ENCODE assay signal across 21 cellular contexts in the genomic region with DNA sequence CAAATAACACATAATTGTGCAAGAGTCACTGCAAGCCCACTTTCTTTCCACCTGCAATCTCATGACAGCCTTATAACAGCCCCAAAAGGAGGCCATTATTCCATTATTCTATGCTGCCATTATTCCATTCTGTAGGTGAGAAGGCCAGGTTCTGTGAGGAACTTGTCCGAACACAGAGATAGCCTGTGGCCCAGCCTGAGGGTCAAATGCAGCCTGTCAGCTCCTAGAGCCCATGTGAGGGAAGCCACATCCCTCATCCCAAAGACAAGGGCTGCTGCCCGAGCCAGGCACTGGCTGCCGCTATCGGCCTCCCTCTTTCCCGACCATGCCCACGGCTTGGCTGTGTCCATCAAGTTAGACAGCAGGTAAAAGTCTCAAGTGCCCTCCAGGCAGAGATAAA. TPM values are rescaled to one million over a fixed set of nuclear protein-coding genes. Genes with fewer than 3 reads are reported as not detected.
DNase-seq lines count a peak whose midpoint lies in the region; ATAC-seq, FAIRE-seq and TF ChIP-seq lines count a peak whose summit lies in the region.
"Had no signal": no experiment of that assay in that cellular context is flagged by ENCODE, and none has a peak within 500 bp of the region (broad histone marks: within the 10 kb centered on the region; RNA-seq: fewer than 3 reads in every experiment).

No MANE protein-coding gene starts in this region.

- H3K27ac Mint-ChIP-seq in astrocyte (ENCODE audit: unreplicated experiment) = peak overlapping the region; percentile 55
- H3K27ac Mint-ChIP-seq: CD14-positive monocyte; CD4-positive, alpha-beta memory T cell; HFFc6 had no signal

- H3K4me1 ChIP-seq in astrocyte (ENCODE audit: insufficient read depth, low read length) = no peaks in the 10 kb centered on the region
- H3K4me1 ChIP-seq in neuronal stem cell (ENCODE audit: control insufficient read depth in 2 of 2, insufficient read depth in 1 of 2, low read depth in 1 of 2, low read length in 2 of 2) = peaks cover 0 to 17% of the 10 kb centered on the region in 2 donors
- peaks cover 73 to 89% (median 86%) of the 10 kb centered on the region in 3 donors for H3K4me1 ChIP-seq in skeletal muscle tissue (ENCODE audit: control insufficient read depth in 3 of 3, insufficient read depth in 3 of 3, low read length in 3 of 3)

- no peak overlapping the region for H3K4me3 Mint-ChIP-seq in astrocyte (ENCODE audit: unreplicated experiment)
- H3K4me3 Mint-ChIP-seq: CD14-positive monocyte; CD4-positive, alpha-beta memory T cell; HFFc6 had no signal

- peak overlapping the region; percentile 39 for H3K18ac ChIP-seq in neuronal stem cell (ENCODE audit: low read length)

- no peak overlapping the region for H3K4me2 ChIP-seq in astrocyte (ENCODE audit: low read length)
- no peak overlapping the region for H3K4me2 ChIP-seq in neuronal stem cell (ENCODE audit: insufficient read depth, low read length, poor library complexity, severe bottlenecking)
- H3K4me2 ChIP-seq: BLaER1 had no signal

- H3K27me3 ChIP-seq in astrocyte (ENCODE audit: insufficient read depth, low read length) (peaks cover 4% of the 10 kb centered on the region), neuronal stem cell (ENCODE audit: control insufficient read depth in 3 of 3, insufficient read depth in 3 of 3, low read depth in 1 of 3, low read length in 3 of 3) (peaks cover 0 to 6% (median 0%) of the 10 kb centered on the region in 3 experiments), skeletal muscle tissue (ENCODE audit: control insufficient read depth in 3 of 3, insufficient read depth in 3 of 3, low read length in 3 of 3) (no peaks in the 10 kb centered on the region)
- H3K27me3 ChIP-seq: BLaER1 had no signal

- no peak overlapping the region for H2AFZ ChIP-seq in astrocyte (ENCODE audit: low read depth, low read length)
- no peak overlapping the region for H2AFZ ChIP-seq in neuronal stem cell (ENCODE audit: low read length)

- H3K27ac ChIP-seq in astrocyte (ENCODE audit: low read depth, low read length) (no peak overlapping the region), neuronal stem cell (replicated peaks; ENCODE audit: low read length) (no peak overlapping the region), skeletal muscle tissue (ENCODE audit: low read depth, low read length) (peak overlapping the region; percentile 5)
- H3K27ac ChIP-seq: BLaER1 had no signal

- no peak overlapping the region for H2BK12ac ChIP-seq in neuronal stem cell (ENCODE audit: low read length)

- H3K23ac ChIP-seq in neuronal stem cell (ENCODE audit: low read depth, low read length, poor library complexity) = no peak overlapping the region

- H3K9ac ChIP-seq in astrocyte (ENCODE audit: low read length) = no peak overlapping the region
- no peak overlapping the region for H3K9ac ChIP-seq in neuronal stem cell (ENCODE audit: low read depth, low read length, poor library complexity)
- peak overlapping the region in 1 of 3 donors; percentile 11 for H3K9ac ChIP-seq in skeletal muscle tissue (ENCODE audit: low read depth in 1 of 3, low read length in 3 of 3)
- H3K9ac ChIP-seq: BLaER1 had no signal

- H3K36me3 ChIP-seq in astrocyte (ENCODE audit: insufficient read depth, low read length) = no peaks in the 10 kb centered on the region
- H3K36me3 ChIP-seq in neuronal stem cell (replicated peaks in 1 of 2; ENCODE audit: control insufficient read depth in 2 of 2, insufficient read depth in 2 of 2, low read length in 2 of 2) = no peaks in the 10 kb centered on the region
- no peaks in the 10 kb centered on the region for H3K36me3 ChIP-seq in skeletal muscle tissue (ENCODE audit: control insufficient read depth in 3 of 3, insufficient read depth in 3 of 3, low read length in 3 of 3)
- H3K36me3 ChIP-seq: BLaER1 had no signal

- no peaks in the 10 kb centered on the region for H3K36me3 Mint-ChIP-seq in astrocyte (ENCODE audit: low read depth, unreplicated experiment)
- H3K36me3 Mint-ChIP-seq: CD14-positive monocyte; CD4-positive, alpha-beta memory T cell had no signal

- DNase-seq in activated CD8-positive, alpha-beta memory T cell treated with anti-CD3 and anti-CD28 coated beads, Interleukin-2, amount 50 U/mL, for 48 hours = peak; percentile 38
- no peak for DNase-seq in activated CD8-positive, alpha-beta memory T cell treated with anti-CD3 and anti-CD28 coated beads, Interleukin-2, amount 50 U/mL, for 4 hours
- no peak for DNase-seq in astrocyte (ENCODE audit: low read depth)
- no peak for DNase-seq in neuronal stem cell (ENCODE audit: low spot score)
- no peak for DNase-seq in activated CD4-positive, alpha-beta T cell treated with anti-CD3 and anti-CD28 coated beads for 4 hours
- no peak for DNase-seq in medulla oblongata (ENCODE audit: extremely low spot score)
- DNase-seq: 8988T; CD4-positive, alpha-beta memory T cell; DMS79 treated with DMSO at 0.1 percent for 48 hours; GF-D8; GOT3; H7; HFFc6 had no signal

- WGBS in neuronal stem cell (ENCODE audit: extremely low coverage in 2 of 2, insufficient read length in 2 of 2, insufficient replicate concordance in 1 of 2), 2 donors = no CpG with 5 or more reads among the region's 6 CpGs

- no peak overlapping the region for H3K14ac ChIP-seq in neuronal stem cell (ENCODE audit: low read length)

- no peak overlapping the region for H2BK5ac ChIP-seq in neuronal stem cell (ENCODE audit: low read length)

- TF ChIP-seq CTCF in astrocyte (IDR thresholded peaks at IDR 0.05; ENCODE audit: insufficient read depth, low read depth, low read length) = no peak

- no peak overlapping the region for H3K4me3 ChIP-seq in astrocyte (ENCODE audit: insufficient read depth, low read depth, low read length)
- H3K4me3 ChIP-seq in neuronal stem cell (ENCODE audit: low read length in 2 of 2) = no peak overlapping the region
- H3K4me3 ChIP-seq in skeletal muscle tissue (ENCODE audit: low read length in 3 of 3) = no peak overlapping the region
- H3K4me3 ChIP-seq: BLaER1 had no signal

- no peak for ATAC-seq in SK-N-SH treated with all-trans-retinoic acid at 6 μM for 48 hours
- ATAC-seq: HCT116 had no signal

- H3K9me3 ChIP-seq in astrocyte (ENCODE audit: insufficient read depth, low read depth, low read length) = no peaks in the 10 kb centered on the region
- no peaks in the 10 kb centered on the region for H3K9me3 ChIP-seq in neuronal stem cell (replicated peaks in 1 of 2; ENCODE audit: control insufficient read depth in 2 of 2, insufficient read depth in 1 of 2, low read depth in 1 of 2, low read length in 2 of 2)
- H3K9me3 ChIP-seq in skeletal muscle tissue (ENCODE audit: control insufficient read depth in 3 of 3, low read length in 3 of 3) = no peaks in the 10 kb centered on the region
- H3K9me3 ChIP-seq: BLaER1 had no signal

- H4K91ac ChIP-seq in neuronal stem cell (ENCODE audit: low read depth, low read length, poor library complexity) = no peak overlapping the region

- no peak overlapping the region for H4K8ac ChIP-seq in neuronal stem cell (ENCODE audit: low read depth, low read length)

- peaks cover 4% of the 10 kb centered on the region for H3K9me3 Mint-ChIP-seq in astrocyte (ENCODE audit: unreplicated experiment)
- H3K9me3 Mint-ChIP-seq: HFFc6 had no signal

- H4K20me1 ChIP-seq in astrocyte (ENCODE audit: insufficient read depth, low read length) = no peaks in the 10 kb centered on the region

- peaks cover 6% of the 10 kb centered on the region for H3K4me1 Mint-ChIP-seq in astrocyte (ENCODE audit: low read depth, unreplicated experiment)
- H3K4me1 Mint-ChIP-seq: CD4-positive, alpha-beta memory T cell had no signal

- no peak overlapping the region for H2AK5ac ChIP-seq in neuronal stem cell (ENCODE audit: low read depth, low read length)

- H3K79me2 ChIP-seq in astrocyte (ENCODE audit: insufficient read depth, low read length) = no peaks in the 10 kb centered on the region

- H3K4ac ChIP-seq in neuronal stem cell (ENCODE audit: low read length) = no peak overlapping the region

- H3K79me1 ChIP-seq in neuronal stem cell (ENCODE audit: low read depth, low read length) = no peaks in the 10 kb centered on the region

- H3K27me3 Mint-ChIP-seq in astrocyte (ENCODE audit: low read depth, unreplicated experiment) = peaks cover 35% of the 10 kb centered on the region
- H3K27me3 Mint-ChIP-seq: CD4-positive, alpha-beta memory T cell had no signal

- H2BK15ac ChIP-seq in neuronal stem cell (ENCODE audit: low read length) = no peak overlapping the region

- FAIRE-seq in astrocyte (lab: Jason Lieb, UNC) = no peak

- no peak overlapping the region for H2BK120ac ChIP-seq in neuronal stem cell (ENCODE audit: low read depth, low read length)

TF ChIP-seq in SK-N-SH treated with all-trans-retinoic acid at 6 μM for 48 hours, 23 proteins besides CTCF, POLR2A, EP300 and RAD21:
- TF ChIP-seq, protein P1, sequence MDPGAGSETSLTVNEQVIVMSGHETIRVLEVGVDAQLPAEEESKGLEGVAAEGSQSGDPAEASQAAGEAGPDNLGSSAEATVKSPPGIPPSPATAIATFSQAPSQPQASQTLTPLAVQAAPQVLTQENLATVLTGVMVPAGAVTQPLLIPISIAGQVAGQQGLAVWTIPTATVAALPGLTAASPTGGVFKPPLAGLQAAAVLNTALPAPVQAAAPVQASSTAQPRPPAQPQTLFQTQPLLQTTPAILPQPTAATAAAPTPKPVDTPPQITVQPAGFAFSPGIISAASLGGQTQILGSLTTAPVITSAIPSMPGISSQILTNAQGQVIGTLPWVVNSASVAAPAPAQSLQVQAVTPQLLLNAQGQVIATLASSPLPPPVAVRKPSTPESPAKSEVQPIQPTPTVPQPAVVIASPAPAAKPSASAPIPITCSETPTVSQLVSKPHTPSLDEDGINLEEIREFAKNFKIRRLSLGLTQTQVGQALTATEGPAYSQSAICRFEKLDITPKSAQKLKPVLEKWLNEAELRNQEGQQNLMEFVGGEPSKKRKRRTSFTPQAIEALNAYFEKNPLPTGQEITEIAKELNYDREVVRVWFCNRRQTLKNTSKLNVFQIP (CRISPR knock-in tag; IDR thresholded peaks at IDR 0.05; ENCODE audit: borderline replicate concordance, low read depth) = no peak
- TF ChIP-seq ZNF70 (CRISPR knock-in tag; IDR thresholded peaks at IDR 0.05) (no peak), ZFP30 (CRISPR knock-in tag; IDR thresholded peaks at IDR 0.05) (no peak), ZFP3 (CRISPR knock-in tag; IDR thresholded peaks at IDR 0.05) (no peak), ZNF565 (CRISPR knock-in tag; conservative IDR thresholded peaks at IDR 0.05; ENCODE audit: low read depth) (no peak), CSDC2 (CRISPR knock-in tag; IDR thresholded peaks at IDR 0.05) (no peak), TOX (CRISPR knock-in tag; IDR thresholded peaks at IDR 0.05; ENCODE audit: borderline replicate concordance) (no peak), OSR1 (CRISPR knock-in tag; IDR thresholded peaks at IDR 0.05) (no peak), PPARA (CRISPR knock-in tag; IDR thresholded peaks at IDR 0.05; ENCODE audit: borderline replicate concordance) (no peak)
TF ChIP-seq in SK-N-SH treated with all-trans-retinoic acid at 6 μM for 48 hours: peak in this region for 0.

RNA-seq across cellular contexts. Expression of a gene that starts 24.1 kb away (rescaled TPM):
- total RNA-seq in astrocyte (not detected in 2 replicates), skeletal muscle tissue (4.7 TPM)
- polyA plus RNA-seq in neuronal stem cell (2013, experiment 1 of 2) = 0.01 TPM
- 0.03 TPM for polyA plus RNA-seq in neuronal stem cell (2013, experiment 2 of 2)
- total RNA-seq: A673; CD4-positive, alpha-beta memory T cell; H7; HFFc6; HT-29 had no signal
- polyA plus RNA-seq: AG04450; CD14-positive monocyte; CD4-positive, alpha-beta memory T cell had no signal
